In the genomic region with DNA sequence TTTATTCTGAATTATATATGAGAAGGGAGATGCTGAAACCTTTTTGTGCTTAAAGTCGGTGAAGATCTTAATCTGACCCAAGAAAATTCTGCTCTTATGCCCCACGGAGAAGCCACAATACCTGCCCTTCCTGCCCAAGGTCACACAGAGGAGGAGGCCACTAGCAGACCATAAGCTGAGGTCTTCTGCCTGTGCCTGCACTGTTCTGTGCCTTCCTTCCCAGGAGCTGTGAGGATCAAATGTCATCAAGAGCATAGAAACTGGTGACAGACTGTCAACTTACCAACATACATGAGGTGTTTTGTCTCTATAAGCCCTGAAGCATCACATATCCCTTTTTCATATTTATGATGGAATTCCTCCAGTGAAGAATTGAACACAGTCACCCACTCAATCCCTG, we compare ENCODE assay signal across 29 cellular contexts.
"Had no signal": no experiment of that assay in that cellular context is flagged by ENCODE, and none has a peak within 500 bp of the region (broad histone marks: within the 10 kb centered on the region; RNA-seq: fewer than 3 reads in every experiment).

No MANE protein-coding gene starts in this region.

- H3K4me1 Mint-ChIP-seq: neural progenitor cell; stimulated activated effector memory CD8-positive, alpha-beta T cell treated with anti-CD3 and anti-CD28 coated beads, Interleukin-12 subunit alpha, Interleukin-12 subunit beta, amount 100 ng/mL, for 72 hours had no signal

- H2AFZ ChIP-seq: neural progenitor cell, parathyroid adenoma had no signal

- H3K9ac ChIP-seq: neural progenitor cell, parathyroid adenoma had no signal

- ATAC-seq: natural killer cell; psoas muscle; right cardiac atrium; right lobe of liver; stimulated activated effector memory CD8-positive, alpha-beta T cell treated with anti-CD3 and anti-CD28 coated beads, Interleukin-12 subunit alpha, Interleukin-12 subunit beta, amount 100 ng/mL, for 72 hours; stimulated activated naive B cell treated with anti-CD40 and anti-IgM and Interleukin-4, amounts not matched to agents 10 μg/mL and 1 μg/mL and 100 μg/mL, for 72 hours had no signal

- H3K79me2 ChIP-seq: parathyroid adenoma had no signal

- H3K4me1 ChIP-seq: neural progenitor cell, parathyroid adenoma, psoas muscle, stomach, tibial nerve, vagina had no signal

- H3K27me3 ChIP-seq: neural progenitor cell, ovary, right lobe of liver, sigmoid colon, stomach, thyroid gland, tibial nerve, upper lobe of left lung, vagina had no signal

- H3K4me3 ChIP-seq: neural progenitor cell, ovary, psoas muscle, right lobe of liver, sigmoid colon, stomach, thoracic aorta, thyroid gland, tibial nerve, upper lobe of left lung, vagina had no signal

- H3K27ac ChIP-seq: neural progenitor cell, ovary, parathyroid adenoma, psoas muscle, right lobe of liver, sigmoid colon, stomach, thoracic aorta, thyroid gland, tibial nerve, upper lobe of left lung, vagina had no signal

- H3K9me3 ChIP-seq: ovary, psoas muscle, right lobe of liver, sigmoid colon, stomach, thoracic aorta, thyroid gland, tibial nerve, upper lobe of left lung, vagina had no signal

- DNase-seq: natural killer cell; occipital lobe; ovary; posterior cingulate gyrus; psoas muscle; right cardiac atrium; right lobe of liver; sigmoid colon; small intestine; stimulated activated CD4-positive, alpha-beta T cell treated with anti-CD3 and anti-CD28 coated beads, Interleukin-15, amount 100 ng/mL, for 24 hours; stimulated activated CD4-positive, alpha-beta T cell treated with anti-CD3 and anti-CD28 coated beads, Interleukin-2, amount 100 ng/mL, for 24 hours; stimulated activated CD4-positive, alpha-beta T cell treated with anti-CD3 and anti-CD28 coated beads, Interleukin-2, amount 100 ng/mL, for 48 hours; stimulated activated CD4-positive, alpha-beta T cell treated with anti-CD3 and anti-CD28 coated beads, Interleukin-4, amount 100 ng/mL, for 24 hours; stimulated activated naive B cell treated with anti-CD40 and anti-IgM and Interleukin-4, amounts not matched to agents 10 μg/mL and 1 μg/mL and 100 μg/mL, for 72 hours; stimulated activated naive CD4-positive, alpha-beta T cell treated with Interleukin-2 at 50 U/mL for 16 hours; stomach; thyroid gland; trophoblast cell; upper lobe of left lung had no signal

- H3K27ac Mint-ChIP-seq: natural killer cell; nephron; neural progenitor cell; progenitor cell of endocrine pancreas; stimulated activated effector memory CD8-positive, alpha-beta T cell treated with anti-CD3 and anti-CD28 coated beads, Interleukin-12 subunit alpha, Interleukin-12 subunit beta, amount 100 ng/mL, for 72 hours; stimulated activated naive B cell treated with anti-CD40 and anti-IgM and Interleukin-4, amounts not matched to agents 10 μg/mL and 1 μg/mL and 100 μg/mL, for 72 hours; stimulated activated naive CD8-positive, alpha-beta T cell treated with anti-CD3 and anti-CD28 coated beads, Interleukin-15, Interleukin-2, amounts not matched to agents 100 ng/mL and 50 ng/mL, for 24 hours had no signal

- H3K36me3 Mint-ChIP-seq: natural killer cell; neural progenitor cell; stimulated activated effector memory CD8-positive, alpha-beta T cell treated with anti-CD3 and anti-CD28 coated beads, Interleukin-12 subunit alpha, Interleukin-12 subunit beta, amount 100 ng/mL, for 72 hours; stimulated activated naive B cell treated with anti-CD40 and anti-IgM and Interleukin-4, amounts not matched to agents 10 μg/mL and 1 μg/mL and 100 μg/mL, for 72 hours had no signal

- H3K4me3 Mint-ChIP-seq: natural killer cell; nephron; neural progenitor cell; stimulated activated effector memory CD8-positive, alpha-beta T cell treated with anti-CD3 and anti-CD28 coated beads, Interleukin-12 subunit alpha, Interleukin-12 subunit beta, amount 100 ng/mL, for 72 hours; stimulated activated naive B cell treated with anti-CD40 and anti-IgM and Interleukin-4, amounts not matched to agents 10 μg/mL and 1 μg/mL and 100 μg/mL, for 72 hours; stimulated activated naive CD8-positive, alpha-beta T cell treated with anti-CD3 and anti-CD28 coated beads, Interleukin-15, Interleukin-2, amounts not matched to agents 100 ng/mL and 50 ng/mL, for 24 hours had no signal

- H3K9me3 Mint-ChIP-seq: natural killer cell had no signal

- H3K36me3 ChIP-seq: neural progenitor cell, ovary, right lobe of liver, sigmoid colon, stomach, thoracic aorta, thyroid gland, tibial nerve, upper lobe of left lung, vagina had no signal

- FAIRE-seq: small intestine, urothelium cell line had no signal

- H3K4me2 ChIP-seq: neural progenitor cell had no signal

- H3K27me3 Mint-ChIP-seq: progenitor cell of endocrine pancreas; stimulated activated naive CD8-positive, alpha-beta T cell treated with anti-CD3 and anti-CD28 coated beads, Interleukin-15, Interleukin-2, amounts not matched to agents 100 ng/mL and 50 ng/mL, for 24 hours had no signal
